Comparison of ENCODE assay signal across 8 cellular contexts in the genomic region with DNA sequence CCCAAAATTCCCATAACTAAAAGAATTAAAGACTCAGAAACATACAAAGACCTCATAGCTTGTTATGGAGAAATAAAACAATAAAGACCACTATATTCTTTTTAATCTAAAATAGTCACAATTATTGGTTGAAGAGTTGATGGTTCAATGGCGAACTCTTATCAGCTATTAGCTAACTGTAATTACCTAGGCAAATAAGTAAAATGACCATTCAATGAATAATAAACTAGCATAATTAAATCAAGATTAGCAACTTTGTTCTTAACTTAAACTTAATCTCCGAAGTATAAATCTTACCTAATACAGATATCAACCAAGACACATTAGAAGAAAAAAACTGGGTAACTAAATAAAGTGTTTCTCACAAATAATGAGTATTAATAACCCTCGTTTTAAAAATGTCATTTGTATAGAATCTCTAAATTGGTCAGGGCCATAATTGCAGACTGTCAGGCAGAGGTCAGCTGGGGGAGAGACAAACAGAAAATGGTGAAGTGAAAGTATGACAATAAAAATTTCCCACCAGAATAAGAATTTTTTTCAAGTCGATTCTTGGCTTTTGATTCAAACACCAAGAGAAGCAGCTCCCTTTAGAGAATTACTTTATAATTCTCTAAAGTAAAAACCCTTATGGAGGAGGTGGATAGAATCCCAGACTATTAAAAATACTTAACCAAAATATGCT. TPM values are rescaled to one million over a fixed set of nuclear protein-coding genes. Genes with fewer than 3 reads are reported as not detected.
DNase-seq lines count a peak whose midpoint lies in the region; ATAC-seq, FAIRE-seq and TF ChIP-seq lines count a peak whose summit lies in the region.

No MANE protein-coding gene starts in this region.

- H3F3A ChIP-seq in PC-3 (ENCODE audit: low read length, unreplicated experiment), result no peaks in the 10 kb centered on the region

- TF ChIP-seq CTCF in PC-3 (conservative IDR thresholded peaks at IDR 0.05; ENCODE audit: low read depth, low read length) (no peak), esophagus squamous epithelium (IDR thresholded peaks at IDR 0.05) (no peak)

- H3K27ac ChIP-seq in PC-3 (ENCODE audit: low read length) (no peak overlapping the region), esophagus squamous epithelium (peak overlapping the region; percentile 98 to 100 (median 99)), rectal smooth muscle tissue (ENCODE audit: low read depth, low read length) (peak overlapping the region; percentile 96)

- ATAC-seq in PC-3 (no peak), HG03565 (IDR thresholded peaks at IDR 0.05; ENCODE audit: unreplicated experiment) (no peak), HG03196 (IDR thresholded peaks at IDR 0.05; ENCODE audit: unreplicated experiment) (no peak)

- BruUV-seq in PC-3 (replicated peaks; lab: Mats Ljungman, UMichigan), result no TSS peak

- no peaks in the 10 kb centered on the region for H3K9me2 ChIP-seq in PC-3 (replicated peaks; ENCODE audit: low read length)

- H3K4me3 ChIP-seq in PC-3 (ENCODE audit: low read length) (peak overlapping the region; percentile 90), esophagus squamous epithelium (peak overlapping the region; percentile 81 to 100 (median 92)), rectal smooth muscle tissue (ENCODE audit: low read length) (peak overlapping the region; percentile 98)

- intact Hi-C loops in PC-3 (cut with micrococcal nuclease) (loop anchor here (5.0 kb wide), 1 partner anchor 165 kb away; no protein-coding TSS in a partner anchor), esophagus squamous epithelium (cut with DNase I) (no loop called here)

- H3K4me2 ChIP-seq in PC-3 (ENCODE audit: low read length), result peak overlapping the region; percentile 89

- POLR2A ChIA-PET in PC-3 (lab: Charles Lee; ENCODE audit: unreplicated experiment), result interaction anchor here (0.8 kb wide), 1 partner anchor 165 kb away, joined by 7 read pairs; no protein-coding TSS in a partner anchor

- TF ChIP-seq POLR2A in GM12891 (IDR thresholded peaks at IDR 0.05; ENCODE audit: low read depth, low read length), result no peak
- TF ChIP-seq POLR2A in esophagus squamous epithelium (IDR thresholded peaks at IDR 0.05), result no peak

- peak overlapping the region; percentile 78 for H2AFZ ChIP-seq in PC-3 (ENCODE audit: low read length)

- no peak for DNase-seq in GM12891 (ENCODE audit: insufficient read length, low spot score)
- DNase-seq in PC-3, result no peak
- no peak for DNase-seq in esophagus squamous epithelium (lab: John Stamatoyannopoulos, UW)
- DNase-seq in activated CD8-positive, alpha-beta memory T cell treated with anti-CD3 and anti-CD28 coated beads for 24 hours, result no peak
- DNase-seq in NCI-H2171 treated with DMSO at 0.1 percent for 48 hours (lab: John Stamatoyannopoulos, UW), result no peak

- 19 to 36% methylated on average over 4 of the region's 4 CpGs for WGBS in esophagus squamous epithelium, 2 donors

- peaks cover 39% of the 10 kb centered on the region for H3K79me2 ChIP-seq in PC-3 (ENCODE audit: low read length)

- H3K9ac ChIP-seq in PC-3 (ENCODE audit: low read length) (peak overlapping the region; percentile 62; the same call in 1 of the 2 replicates), rectal smooth muscle tissue (ENCODE audit: low read length) (no peak overlapping the region)

- peaks cover 7% of the 10 kb centered on the region; the same call in 1 of the 2 replicates for H3K4me1 ChIP-seq in PC-3 (ENCODE audit: insufficient read depth, low read length)
- peaks cover 15 to 71% (median 26%) of the 10 kb centered on the region in 3 donors for H3K4me1 ChIP-seq in esophagus squamous epithelium
- no peaks in the 10 kb centered on the region for H3K4me1 ChIP-seq in rectal smooth muscle tissue (ENCODE audit: control insufficient read depth, insufficient read depth, low read length)

- CTCF ChIA-PET in PC-3 (lab: Charles Lee), result interaction anchor here (0.6 to 1.2 kb wide), 2 partner anchors 41 to 50 kb away, joined by 4 to 6 read pairs; a partner anchor contains a TSS

- H3K9me3 ChIP-seq in PC-3 (ENCODE audit: low read length) (no peaks in the 10 kb centered on the region), esophagus squamous epithelium (no peaks in the 10 kb centered on the region)

- FAIRE-seq in GM12891 (lab: Jason Lieb, UNC), result no peak

- H4K20me1 ChIP-seq in PC-3 (ENCODE audit: low read length), result no peaks in the 10 kb centered on the region

- H3K27me3 ChIP-seq in PC-3 (ENCODE audit: low read length), result no peaks in the 10 kb centered on the region
- no peaks in the 10 kb centered on the region for H3K27me3 ChIP-seq in esophagus squamous epithelium
- no peaks in the 10 kb centered on the region for H3K27me3 ChIP-seq in rectal smooth muscle tissue (ENCODE audit: control insufficient read depth, insufficient read depth, low read length)

- H3K36me3 ChIP-seq in PC-3 (ENCODE audit: low read depth, low read length) (no peaks in the 10 kb centered on the region), esophagus squamous epithelium (peaks cover 7 to 27% (median 16%) of the 10 kb centered on the region in 3 donors), rectal smooth muscle tissue (ENCODE audit: control insufficient read depth, insufficient read depth, low read length) (no peaks in the 10 kb centered on the region)

TF ChIP-seq in GM12891, 5 proteins besides CTCF, POLR2A, EP300 and RAD21:
- TF ChIP-seq POLR2AphosphoS5 (IDR thresholded peaks at IDR 0.05; ENCODE audit: low read depth, low read length) (no peak), SPI1 (IDR thresholded peaks at IDR 0.05; ENCODE audit: low read depth, low read length) (peak; percentile 78)

RNA-seq across cellular contexts. Expression of a gene that starts 1.7 kb away (rescaled TPM):
- polyA plus RNA-seq in GM12891 (2012; ENCODE audit: low read depth, missing spikeins), result 36.6 TPM
- 11.9 and 12.4 TPM in 2 replicates for total RNA-seq in PC-3 (2014; rRNA removed)
- 100 to 1,000 TPM in 2 of 4 donors, 10 to 100 TPM in 2; 65.0 to 273 (median 103) TPM for total RNA-seq in esophagus squamous epithelium

RNA-seq across cellular contexts. Expression of a gene that starts 49.8 kb away (rescaled TPM):
- polyA plus RNA-seq in GM12891 (2012; ENCODE audit: low read depth, missing spikeins), result 0.83 TPM
- total RNA-seq in PC-3 (2014; rRNA removed) (0.75 TPM in 1 of 2 replicates, not detected in the other), esophagus squamous epithelium (1 to 10 TPM in 1 of 4 donors, under 1 TPM in 1, not detected in 2; 0.26 to 1.5 TPM)
